8 cellular contexts compared by ENCODE assay signal in genomic region chr2:223760838-223761502, GRCh38.
DNase-seq lines count a peak whose midpoint lies in the region; ATAC-seq and TF ChIP-seq lines count a peak whose summit lies in the region.

No MANE protein-coding gene starts in this region.

- no peaks in the 10 kb centered on the region; the same call in 1 of the 2 replicates for H3K27me3 Mint-ChIP-seq in WTC11 (ENCODE audit: low read depth)
- no peaks in the 10 kb centered on the region for H3K27me3 Mint-ChIP-seq in endodermal cell (ENCODE audit: insufficient read depth)

- H3K36me3 Mint-ChIP-seq in WTC11 = no peaks in the 10 kb centered on the region
- H3K36me3 Mint-ChIP-seq in endodermal cell (ENCODE audit: low read depth) = no peaks in the 10 kb centered on the region

- H3K9ac ChIP-seq in endodermal cell (ENCODE audit: extremely low read depth, low read length, poor library complexity, severe bottlenecking) = no peak overlapping the region
- no peak overlapping the region for H3K9ac ChIP-seq in skeletal muscle satellite cell (ENCODE audit: low read depth, low read length)

- H3K9me3 ChIP-seq in endodermal cell (ENCODE audit: control insufficient read depth, low read length) = no peaks in the 10 kb centered on the region
- H3K9me3 ChIP-seq in skeletal muscle satellite cell (replicated peaks; ENCODE audit: low read length) = no peaks in the 10 kb centered on the region

- no peaks in the 10 kb centered on the region for H3K9me3 Mint-ChIP-seq in WTC11
- no peaks in the 10 kb centered on the region for H3K9me3 Mint-ChIP-seq in endodermal cell

- CTCF ChIA-PET in WTC11 (lab: Charles Lee) = interaction anchor here (1.4 kb wide), 2 partner anchors 37 to 100 kb away, joined by 9 to 15 read pairs; no protein-coding TSS in a partner anchor

- H3K4me2 ChIP-seq in skeletal muscle satellite cell (ENCODE audit: low read length) = peak overlapping the region; percentile 44

- POLR2A ChIA-PET in WTC11 (lab: Charles Lee) = no interaction called here

- H3K4me1 Mint-ChIP-seq in WTC11 = no peaks in the 10 kb centered on the region
- H3K4me1 Mint-ChIP-seq in endodermal cell = peaks cover 10% of the 10 kb centered on the region

- H3K4me3 ChIP-seq in endodermal cell (ENCODE audit: low read length) = no peak overlapping the region
- H3K4me3 ChIP-seq in skeletal muscle satellite cell (ENCODE audit: low read length) = no peak overlapping the region

- H3K27me3 ChIP-seq in endodermal cell (ENCODE audit: control insufficient read depth, insufficient read depth, low read length, poor library complexity, severe bottlenecking) (no peaks in the 10 kb centered on the region), skeletal muscle satellite cell (ENCODE audit: control insufficient read depth, insufficient read depth, low read length) (no peaks in the 10 kb centered on the region)

- H3K4me1 ChIP-seq in endodermal cell (ENCODE audit: control insufficient read depth, insufficient read depth, low read length) (no peaks in the 10 kb centered on the region), skeletal muscle satellite cell (ENCODE audit: control insufficient read depth, insufficient read depth, low read length) (peaks cover 24% of the 10 kb centered on the region)

- 82 to 84% methylated on average over 7 to 8 of the region's 8 CpGs for WGBS in endodermal cell (ENCODE audit: insufficient coverage in 1 of 2, insufficient read length in 1 of 2), 2 experiments

- H3K36me3 ChIP-seq in endodermal cell (ENCODE audit: control insufficient read depth, insufficient read depth, low read length) (no peaks in the 10 kb centered on the region), skeletal muscle satellite cell (ENCODE audit: insufficient read depth, low read length) (no peaks in the 10 kb centered on the region)

- no peak overlapping the region for H3K4me3 Mint-ChIP-seq in WTC11
- H3K4me3 Mint-ChIP-seq in endodermal cell = no peak overlapping the region

- DNase-seq in DMS53 treated with DMSO at 0.1 percent for 48 hours (lab: John Stamatoyannopoulos, UW; ENCODE audit: unreplicated experiment) (peak; percentile 35), WTC11 (ENCODE audit: low spot score) (peak; percentile 25), endodermal cell (peak; percentile 64), epidermal melanocyte (ENCODE audit: insufficient read length, low spot score) (no peak), anterior cingulate cortex (lab: John Stamatoyannopoulos, UW) (no peak)

- no peak overlapping the region for H3K27ac ChIP-seq in endodermal cell (ENCODE audit: low read depth, low read length)

- TF ChIP-seq CTCF in WTC11 (IDR thresholded peaks at IDR 0.05) (no peak), endodermal cell (conservative IDR thresholded peaks at IDR 0.05) (peak; percentile 65)

- ATAC-seq in GM21360 (IDR thresholded peaks at IDR 0.05; ENCODE audit: unreplicated experiment) (peak; percentile 46), HG03521 (IDR thresholded peaks at IDR 0.05; ENCODE audit: unreplicated experiment) (peak; percentile 76), WTC11 (peak; percentile 94)

- H3K27ac Mint-ChIP-seq in WTC11 (no peak overlapping the region), endodermal cell (no peak overlapping the region)

TF ChIP-seq in WTC11, 78 proteins besides CTCF, POLR2A, EP300 and RAD21:
- TF ChIP-seq ZNF416 (CRISPR knock-in tag; IDR thresholded peaks at IDR 0.05) (no peak), NR2C2 (CRISPR knock-in tag; IDR thresholded peaks at IDR 0.05) (no peak), TP53 (CRISPR knock-in tag; IDR thresholded peaks at IDR 0.05) (no peak), JAZF1 (CRISPR knock-in tag; IDR thresholded peaks at IDR 0.05) (no peak), GABPB1 (CRISPR knock-in tag; IDR thresholded peaks at IDR 0.05) (no peak), FOXJ3 (CRISPR knock-in tag; IDR thresholded peaks at IDR 0.05; ENCODE audit: borderline replicate concordance) (no peak), ZNF281 (CRISPR knock-in tag; IDR thresholded peaks at IDR 0.05) (no peak), JUN (CRISPR knock-in tag; IDR thresholded peaks at IDR 0.05) (no peak), GTF2I (CRISPR knock-in tag; conservative IDR thresholded peaks at IDR 0.05) (no peak)
- TF ChIP-seq, protein P1, sequence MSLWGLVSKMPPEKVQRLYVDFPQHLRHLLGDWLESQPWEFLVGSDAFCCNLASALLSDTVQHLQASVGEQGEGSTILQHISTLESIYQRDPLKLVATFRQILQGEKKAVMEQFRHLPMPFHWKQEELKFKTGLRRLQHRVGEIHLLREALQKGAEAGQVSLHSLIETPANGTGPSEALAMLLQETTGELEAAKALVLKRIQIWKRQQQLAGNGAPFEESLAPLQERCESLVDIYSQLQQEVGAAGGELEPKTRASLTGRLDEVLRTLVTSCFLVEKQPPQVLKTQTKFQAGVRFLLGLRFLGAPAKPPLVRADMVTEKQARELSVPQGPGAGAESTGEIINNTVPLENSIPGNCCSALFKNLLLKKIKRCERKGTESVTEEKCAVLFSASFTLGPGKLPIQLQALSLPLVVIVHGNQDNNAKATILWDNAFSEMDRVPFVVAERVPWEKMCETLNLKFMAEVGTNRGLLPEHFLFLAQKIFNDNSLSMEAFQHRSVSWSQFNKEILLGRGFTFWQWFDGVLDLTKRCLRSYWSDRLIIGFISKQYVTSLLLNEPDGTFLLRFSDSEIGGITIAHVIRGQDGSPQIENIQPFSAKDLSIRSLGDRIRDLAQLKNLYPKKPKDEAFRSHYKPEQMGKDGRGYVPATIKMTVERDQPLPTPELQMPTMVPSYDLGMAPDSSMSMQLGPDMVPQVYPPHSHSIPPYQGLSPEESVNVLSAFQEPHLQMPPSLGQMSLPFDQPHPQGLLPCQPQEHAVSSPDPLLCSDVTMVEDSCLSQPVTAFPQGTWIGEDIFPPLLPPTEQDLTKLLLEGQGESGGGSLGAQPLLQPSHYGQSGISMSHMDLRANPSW (CRISPR knock-in tag; conservative IDR thresholded peaks at IDR 0.05; ENCODE audit: low read depth) = no peak
- TF ChIP-seq, protein P2, sequence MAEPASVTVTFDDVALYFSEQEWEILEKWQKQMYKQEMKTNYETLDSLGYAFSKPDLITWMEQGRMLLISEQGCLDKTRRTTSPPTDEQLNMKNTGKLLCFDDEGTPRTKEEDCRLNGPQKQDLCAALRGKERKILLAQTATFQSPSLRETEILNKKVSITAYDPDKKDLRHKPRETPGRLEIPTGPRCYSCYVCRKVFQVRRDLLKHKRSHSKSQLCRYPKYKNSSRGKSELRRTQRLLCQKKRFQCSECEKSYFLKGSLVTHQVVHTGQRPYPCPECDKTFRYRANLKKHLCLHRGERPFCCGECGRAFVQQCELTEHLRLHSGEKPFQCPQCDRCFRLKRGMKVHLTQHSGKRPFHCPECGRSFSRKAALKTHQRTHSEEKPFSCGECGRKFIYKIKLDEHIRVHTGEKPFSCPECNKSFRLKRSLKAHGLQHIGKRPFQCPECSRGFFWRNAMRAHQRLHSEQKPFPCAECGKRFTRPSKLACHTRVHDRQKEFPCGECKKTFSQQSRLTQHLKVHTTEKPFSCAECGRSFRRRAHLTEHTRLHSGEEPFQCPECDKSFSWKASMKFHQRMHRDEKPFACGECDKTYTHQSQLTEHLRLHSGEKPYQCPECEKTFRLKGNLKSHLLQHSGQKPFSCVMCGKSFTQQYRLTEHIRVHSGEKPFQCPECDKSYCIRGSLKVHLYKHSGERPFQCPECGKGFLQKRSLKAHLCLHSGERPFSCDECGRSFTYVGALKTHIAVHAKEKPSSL (CRISPR knock-in tag; conservative IDR thresholded peaks at IDR 0.05) = no peak
TF ChIP-seq in WTC11: peak in this region for 0.

Comparison
In these comparisons a context has a peak if more than half of its experiments do, and no peak if none do; other contexts are left out.
1. DNase-seq: peak in DMS53 treated with DMSO at 0.1 percent for 48 hours (single experiment), WTC11 (single experiment) and endodermal cell (single experiment); none in epidermal melanocyte (single experiment) and anterior cingulate cortex (0 of 58).
2. Peak in every context shown above with its lines, with median percentiles within 50 percentile points of each other: ATAC-seq.